Comparison of ENCODE assay signal across 1 cellular context in the genomic region with DNA sequence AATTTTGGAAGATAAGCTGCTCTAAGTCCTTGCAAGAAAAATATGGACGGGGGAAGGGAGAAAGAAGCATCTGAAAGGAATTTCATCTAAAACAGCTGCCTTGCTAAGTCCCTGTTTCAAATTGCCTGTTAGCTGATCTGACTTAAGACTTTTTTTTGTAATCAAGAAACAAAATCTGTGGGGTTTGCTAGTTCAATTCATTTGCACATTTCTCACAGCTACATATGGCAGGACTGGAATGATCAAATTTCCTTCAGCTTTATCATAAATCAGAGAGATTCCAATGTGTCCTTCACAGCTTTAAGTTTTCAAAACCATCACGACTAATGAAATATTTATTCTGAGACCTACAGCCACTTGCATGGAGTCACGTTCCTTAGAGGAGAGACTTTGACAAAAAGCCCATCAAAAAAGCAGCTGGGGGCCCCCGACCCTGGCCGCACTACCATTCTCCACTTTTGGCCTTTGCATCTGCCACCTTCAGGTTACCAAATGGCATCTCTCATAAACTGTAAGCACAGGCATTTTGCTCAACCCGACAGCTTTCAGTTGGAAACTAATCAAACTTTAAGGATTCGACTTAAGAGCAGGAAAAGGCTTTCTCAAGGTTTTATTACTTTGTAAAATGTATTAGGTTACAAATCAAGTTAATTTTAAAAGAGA.
TF ChIP-seq lines count a peak whose summit lies in the region.

No MANE protein-coding gene starts in this region.

TF ChIP-seq in H1, 55 proteins besides CTCF, POLR2A, EP300 and RAD21:
- no peak for TF ChIP-seq JUN (IDR thresholded peaks at IDR 0.05; ENCODE audit: low read depth, low read length)
- TF ChIP-seq GTF2F1 (IDR thresholded peaks at IDR 0.05; ENCODE audit: borderline replicate concordance, low read depth, low read length): no peak
- TF ChIP-seq FOSL1 (IDR thresholded peaks at IDR 0.05; ENCODE audit: insufficient read depth, low read depth, low read length): no peak
- no peak for TF ChIP-seq NRF1 (IDR thresholded peaks at IDR 0.05; ENCODE audit: low read depth, low read length)
- no peak for TF ChIP-seq CHD2 (IDR thresholded peaks at IDR 0.05; ENCODE audit: low read length)
- TF ChIP-seq EGR1 (IDR thresholded peaks at IDR 0.05; ENCODE audit: borderline replicate concordance, low read depth, low read length): no peak
- no peak for TF ChIP-seq POLR2AphosphoS5 (IDR thresholded peaks at IDR 0.05; ENCODE audit: low read depth, low read length)
- TF ChIP-seq SP2 (IDR thresholded peaks at IDR 0.05; ENCODE audit: low read length): no peak
- no peak for TF ChIP-seq SP1 (IDR thresholded peaks at IDR 0.05; ENCODE audit: low read depth, low read length)
- TF ChIP-seq SIX5 (IDR thresholded peaks at IDR 0.05; ENCODE audit: low read depth, low read length): no peak
- TF ChIP-seq, protein P1, sequence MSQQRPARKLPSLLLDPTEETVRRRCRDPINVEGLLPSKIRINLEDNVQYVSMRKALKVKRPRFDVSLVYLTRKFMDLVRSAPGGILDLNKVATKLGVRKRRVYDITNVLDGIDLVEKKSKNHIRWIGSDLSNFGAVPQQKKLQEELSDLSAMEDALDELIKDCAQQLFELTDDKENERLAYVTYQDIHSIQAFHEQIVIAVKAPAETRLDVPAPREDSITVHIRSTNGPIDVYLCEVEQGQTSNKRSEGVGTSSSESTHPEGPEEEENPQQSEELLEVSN (IDR thresholded peaks at IDR 0.05): no peak
- TF ChIP-seq JUND (IDR thresholded peaks at IDR 0.05; ENCODE audit: low read length): no peak
- TF ChIP-seq KDM1A (IDR thresholded peaks at IDR 0.05; ENCODE audit: borderline replicate concordance, low read length): no peak
- no peak for TF ChIP-seq POU5F1 (IDR thresholded peaks at IDR 0.05; ENCODE audit: low read depth, low read length)
- no peak for TF ChIP-seq TCF12 (IDR thresholded peaks at IDR 0.05; ENCODE audit: low read depth, low read length)
- no peak for TF ChIP-seq ZNF274 (IDR thresholded peaks at IDR 0.05; ENCODE audit: borderline replicate concordance, extremely low read depth, low read length)
- no peak for TF ChIP-seq HDAC6 (IDR thresholded peaks at IDR 0.05; ENCODE audit: low read depth, low read length)
- TF ChIP-seq CHD1 (IDR thresholded peaks at IDR 0.05; ENCODE audit: low read depth, low read length): no peak
- no peak for TF ChIP-seq BRCA1 (IDR thresholded peaks at IDR 0.05; ENCODE audit: low read depth, low read length)
- TF ChIP-seq CBX8 (IDR thresholded peaks at IDR 0.05; ENCODE audit: borderline replicate concordance, low read depth, low read length): no peak
